21 cellular contexts compared by ENCODE assay signal in the genomic region with DNA sequence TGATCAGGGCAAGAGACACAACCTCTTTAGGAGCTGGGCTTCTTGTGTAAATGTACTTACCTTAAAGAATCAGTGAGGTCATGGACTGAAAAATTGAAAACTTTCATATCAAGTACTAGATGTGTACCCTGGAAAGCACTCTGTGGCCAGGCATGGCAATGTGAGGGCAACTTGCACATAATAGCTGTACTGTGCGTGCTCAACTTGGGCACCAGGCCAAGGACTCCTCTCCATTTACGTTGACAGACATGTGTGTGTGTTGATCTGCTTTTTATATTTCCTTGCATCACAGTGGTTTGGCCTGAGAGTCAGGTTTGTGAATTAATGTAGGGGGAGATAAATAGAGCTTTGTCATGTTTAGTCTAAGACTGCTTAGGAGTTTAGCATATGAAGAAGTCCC.
"Had no signal": no experiment of that assay in that cellular context is flagged by ENCODE, and none has a peak within 500 bp of the region (broad histone marks: within the 10 kb centered on the region; RNA-seq: fewer than 3 reads in every experiment).

No MANE protein-coding gene starts in this region.

- H3K4me3 Mint-ChIP-seq: activated naive CD4-positive, alpha-beta T cell treated with anti-CD3 and anti-CD28 coated beads, Interleukin-2, amount 50 U/mL, for 24 hours; brain; natural killer cell; stimulated activated naive B cell treated with anti-CD40 and anti-IgM and Interleukin-4, amounts not matched to agents 10 μg/mL and 1 μg/mL and 100 μg/mL, for 72 hours had no signal

- H3K27me3 Mint-ChIP-seq: activated naive CD4-positive, alpha-beta T cell treated with anti-CD3 and anti-CD28 coated beads, Interleukin-2, amount 50 U/mL, for 24 hours; brain; progenitor cell of endocrine pancreas; stimulated activated naive B cell treated with anti-CD40 and anti-IgM and Interleukin-4, amounts not matched to agents 10 μg/mL and 1 μg/mL and 100 μg/mL, for 72 hours had no signal

- DNase-seq: activated CD4-positive, alpha-beta T cell treated with anti-CD3 and anti-CD28 coated beads for 1 hour; activated CD4-positive, alpha-beta T cell treated with anti-CD3 and anti-CD28 coated beads, Interleukin-2, amount 50 U/mL, for 1 hour; activated gamma-delta T cell treated with Interleukin-2 at 50 U/mL for 16 hours; activated T-cell treated with anti-CD3 and anti-CD28 coated beads, Interleukin-2, amount 50 U/mL, for 1 hour; aorta; effector memory CD4-positive, alpha-beta T cell; glutamatergic neuron; hippocampal formation; left ventricle myocardium superior; mammary epithelial cell; midbrain; natural killer cell; retina; sigmoid colon; stimulated activated CD4-positive, alpha-beta T cell treated with anti-CD3 and anti-CD28 coated beads, Interleukin-2, amount 100 ng/mL, for 48 hours; stimulated activated CD8-positive, alpha-beta memory T cell treated with anti-CD3 and anti-CD28 coated beads, Interleukin-4, amount 100 ng/mL, for 48 hours; stimulated activated naive B cell treated with anti-CD40 and anti-IgM and Interleukin-4, amounts not matched to agents 10 μg/mL and 1 μg/mL and 100 μg/mL, for 72 hours; transverse colon had no signal

- H3K36me3 Mint-ChIP-seq: activated naive CD4-positive, alpha-beta T cell treated with anti-CD3 and anti-CD28 coated beads, Interleukin-2, amount 50 U/mL, for 24 hours; brain; natural killer cell; stimulated activated naive B cell treated with anti-CD40 and anti-IgM and Interleukin-4, amounts not matched to agents 10 μg/mL and 1 μg/mL and 100 μg/mL, for 72 hours had no signal

- H3K4me1 Mint-ChIP-seq: activated naive CD4-positive, alpha-beta T cell treated with anti-CD3 and anti-CD28 coated beads, Interleukin-2, amount 50 U/mL, for 24 hours; natural killer cell; stimulated activated naive B cell treated with anti-CD40 and anti-IgM and Interleukin-4, amounts not matched to agents 10 μg/mL and 1 μg/mL and 100 μg/mL, for 72 hours had no signal

- ATAC-seq: left ventricle myocardium superior, natural killer cell had no signal

- H3K27ac Mint-ChIP-seq: activated naive CD4-positive, alpha-beta T cell treated with anti-CD3 and anti-CD28 coated beads, Interleukin-2, amount 50 U/mL, for 24 hours; brain; natural killer cell; progenitor cell of endocrine pancreas; stimulated activated naive B cell treated with anti-CD40 and anti-IgM and Interleukin-4, amounts not matched to agents 10 μg/mL and 1 μg/mL and 100 μg/mL, for 72 hours had no signal
